2 cellular contexts compared by ENCODE assay signal in the genomic region with DNA sequence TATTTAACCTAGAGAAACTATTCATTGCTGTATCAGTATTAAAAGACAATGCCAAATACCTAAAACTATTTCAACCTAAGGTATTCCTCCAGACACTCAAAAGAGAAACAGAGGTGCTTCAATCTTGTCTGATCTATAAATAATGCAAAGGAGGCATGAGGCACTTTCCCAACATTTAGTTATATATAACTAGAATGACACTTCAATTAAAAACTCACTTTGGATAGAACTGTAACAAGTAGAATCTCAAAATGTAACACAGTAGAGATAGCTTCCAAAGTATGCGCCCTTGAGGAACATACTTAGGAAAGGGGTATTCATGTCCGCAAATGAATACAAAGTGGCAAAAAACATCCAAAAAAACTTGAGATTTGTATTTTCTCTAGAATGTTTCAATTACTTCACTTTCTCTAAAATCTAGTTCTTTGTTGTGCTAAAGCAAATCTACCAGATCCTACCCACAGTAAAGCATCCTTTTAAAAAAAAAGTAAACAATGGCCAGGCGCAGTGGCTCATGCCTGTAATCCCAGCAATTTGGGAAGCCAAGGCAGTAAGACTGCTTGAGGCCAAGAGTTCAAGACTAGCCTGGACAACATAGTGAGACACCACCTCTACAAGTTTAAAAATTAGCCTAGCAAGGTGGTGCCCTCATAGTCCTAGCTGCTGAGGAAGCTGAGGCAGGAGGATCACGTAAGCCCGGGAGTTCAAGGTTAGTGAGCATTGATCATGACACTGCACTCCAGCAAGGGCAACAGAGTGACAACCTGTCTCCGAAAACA.
TF ChIP-seq lines count a peak whose summit lies in the region.

No MANE protein-coding gene starts in this region.

TF ChIP-seq in GM23338, 12 proteins besides CTCF, POLR2A, EP300 and RAD21:
- TF ChIP-seq EZH2phosphoT487 (IDR thresholded peaks at IDR 0.05; ENCODE audit: unreplicated experiment) = no peak
- no peak for TF ChIP-seq ZNF331 (CRISPR knock-in tag; IDR thresholded peaks at IDR 0.05; ENCODE audit: low read depth)
- TF ChIP-seq NANOG (IDR thresholded peaks at IDR 0.05; ENCODE audit: borderline replicate concordance) = no peak
- TF ChIP-seq, protein P1, sequence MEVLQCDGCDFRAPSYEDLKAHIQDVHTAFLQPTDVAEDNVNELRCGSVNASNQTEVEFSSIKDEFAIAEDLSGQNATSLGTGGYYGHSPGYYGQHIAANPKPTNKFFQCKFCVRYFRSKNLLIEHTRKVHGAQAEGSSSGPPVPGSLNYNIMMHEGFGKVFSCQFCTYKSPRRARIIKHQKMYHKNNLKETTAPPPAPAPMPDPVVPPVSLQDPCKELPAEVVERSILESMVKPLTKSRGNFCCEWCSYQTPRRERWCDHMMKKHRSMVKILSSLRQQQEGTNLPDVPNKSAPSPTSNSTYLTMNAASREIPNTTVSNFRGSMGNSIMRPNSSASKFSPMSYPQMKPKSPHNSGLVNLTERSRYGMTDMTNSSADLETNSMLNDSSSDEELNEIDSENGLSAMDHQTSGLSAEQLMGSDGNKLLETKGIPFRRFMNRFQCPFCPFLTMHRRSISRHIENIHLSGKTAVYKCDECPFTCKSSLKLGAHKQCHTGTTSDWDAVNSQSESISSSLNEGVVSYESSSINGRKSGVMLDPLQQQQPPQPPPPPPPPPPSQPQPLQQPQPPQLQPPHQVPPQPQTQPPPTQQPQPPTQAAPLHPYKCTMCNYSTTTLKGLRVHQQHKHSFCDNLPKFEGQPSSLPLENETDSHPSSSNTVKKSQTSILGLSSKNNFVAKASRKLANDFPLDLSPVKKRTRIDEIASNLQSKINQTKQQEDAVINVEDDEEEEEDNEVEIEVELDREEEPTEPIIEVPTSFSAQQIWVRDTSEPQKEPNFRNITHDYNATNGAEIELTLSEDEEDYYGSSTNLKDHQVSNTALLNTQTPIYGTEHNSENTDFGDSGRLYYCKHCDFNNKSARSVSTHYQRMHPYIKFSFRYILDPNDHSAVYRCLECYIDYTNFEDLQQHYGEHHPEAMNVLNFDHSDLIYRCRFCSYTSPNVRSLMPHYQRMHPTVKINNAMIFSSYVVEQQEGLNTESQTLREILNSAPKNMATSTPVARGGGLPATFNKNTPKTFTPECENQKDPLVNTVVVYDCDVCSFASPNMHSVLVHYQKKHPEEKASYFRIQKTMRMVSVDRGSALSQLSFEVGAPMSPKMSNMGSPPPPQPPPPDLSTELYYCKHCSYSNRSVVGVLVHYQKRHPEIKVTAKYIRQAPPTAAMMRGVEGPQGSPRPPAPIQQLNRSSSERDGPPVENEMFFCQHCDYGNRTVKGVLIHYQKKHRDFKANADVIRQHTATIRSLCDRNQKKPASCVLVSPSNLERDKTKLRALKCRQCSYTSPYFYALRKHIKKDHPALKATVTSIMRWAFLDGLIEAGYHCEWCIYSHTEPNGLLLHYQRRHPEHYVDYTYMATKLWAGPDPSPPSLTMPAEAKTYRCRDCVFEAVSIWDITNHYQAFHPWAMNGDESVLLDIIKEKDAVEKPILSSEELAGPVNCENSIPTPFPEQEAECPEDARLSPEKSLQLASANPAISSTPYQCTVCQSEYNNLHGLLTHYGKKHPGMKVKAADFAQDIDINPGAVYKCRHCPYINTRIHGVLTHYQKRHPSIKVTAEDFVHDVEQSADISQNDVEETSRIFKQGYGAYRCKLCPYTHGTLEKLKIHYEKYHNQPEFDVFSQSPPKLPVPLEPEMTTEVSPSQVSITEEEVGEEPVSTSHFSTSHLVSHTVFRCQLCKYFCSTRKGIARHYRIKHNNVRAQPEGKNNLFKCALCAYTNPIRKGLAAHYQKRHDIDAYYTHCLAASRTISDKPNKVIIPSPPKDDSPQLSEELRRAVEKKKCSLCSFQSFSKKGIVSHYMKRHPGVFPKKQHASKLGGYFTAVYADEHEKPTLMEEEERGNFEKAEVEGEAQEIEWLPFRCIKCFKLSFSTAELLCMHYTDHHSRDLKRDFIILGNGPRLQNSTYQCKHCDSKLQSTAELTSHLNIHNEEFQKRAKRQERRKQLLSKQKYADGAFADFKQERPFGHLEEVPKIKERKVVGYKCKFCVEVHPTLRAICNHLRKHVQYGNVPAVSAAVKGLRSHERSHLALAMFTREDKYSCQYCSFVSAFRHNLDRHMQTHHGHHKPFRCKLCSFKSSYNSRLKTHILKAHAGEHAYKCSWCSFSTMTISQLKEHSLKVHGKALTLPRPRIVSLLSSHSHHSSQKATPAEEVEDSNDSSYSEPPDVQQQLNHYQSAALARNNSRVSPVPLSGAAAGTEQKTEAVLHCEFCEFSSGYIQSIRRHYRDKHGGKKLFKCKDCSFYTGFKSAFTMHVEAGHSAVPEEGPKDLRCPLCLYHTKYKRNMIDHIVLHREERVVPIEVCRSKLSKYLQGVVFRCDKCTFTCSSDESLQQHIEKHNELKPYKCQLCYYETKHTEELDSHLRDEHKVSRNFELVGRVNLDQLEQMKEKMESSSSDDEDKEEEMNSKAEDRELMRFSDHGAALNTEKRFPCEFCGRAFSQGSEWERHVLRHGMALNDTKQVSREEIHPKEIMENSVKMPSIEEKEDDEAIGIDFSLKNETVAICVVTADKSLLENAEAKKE (CRISPR knock-in tag; IDR thresholded peaks at IDR 0.05) = no peak
- TF ChIP-seq CREB1 (CRISPR knock-in tag; IDR thresholded peaks at IDR 0.05; ENCODE audit: low read depth) = no peak
- TF ChIP-seq POLR2AphosphoS5 (IDR thresholded peaks at IDR 0.05; ENCODE audit: low read depth) = no peak
- no peak for TF ChIP-seq JUNB (IDR thresholded peaks at IDR 0.05; ENCODE audit: unreplicated experiment)

TF ChIP-seq in K562, 482 proteins besides CTCF, POLR2A, EP300 and RAD21:
- TF ChIP-seq NCOR1 (IDR thresholded peaks at IDR 0.05) (no peak), ZNF121 (CRISPR knock-in tag; conservative IDR thresholded peaks at IDR 0.05) (peak; percentile 76)
